8 cellular contexts compared by ENCODE assay signal in the genomic region with DNA sequence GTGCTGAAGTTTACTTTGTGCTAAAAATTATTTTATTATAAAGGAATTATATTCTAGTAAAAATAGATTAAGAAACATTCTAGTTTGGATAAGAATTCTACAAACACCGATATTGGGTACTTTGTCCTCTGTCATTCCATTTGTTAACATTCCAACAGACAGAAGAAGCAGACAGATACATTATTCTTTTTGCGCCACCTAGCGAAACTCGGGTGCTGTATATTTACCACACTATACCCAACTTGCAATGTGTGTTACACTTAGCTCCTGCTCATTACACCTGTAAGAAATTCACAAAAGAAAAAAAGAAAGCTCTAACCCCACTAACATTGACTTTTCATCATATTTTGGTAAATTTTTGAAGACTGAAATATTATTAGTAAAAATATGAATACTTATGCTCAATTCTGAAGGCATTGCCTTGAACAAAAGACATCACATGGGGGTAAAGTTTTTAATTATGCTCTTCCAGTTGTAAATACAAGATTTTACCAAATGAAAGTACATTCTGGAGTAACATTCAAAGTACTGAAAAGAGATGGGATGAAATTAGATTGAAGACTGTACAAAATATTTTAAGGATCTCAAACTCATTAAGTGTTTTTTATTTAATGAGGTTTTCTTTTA.
DNase-seq lines count a peak whose midpoint lies in the region; ATAC-seq, FAIRE-seq and TF ChIP-seq lines count a peak whose summit lies in the region.

No MANE protein-coding gene starts in this region.

- peak; percentile 72 for TF ChIP-seq CTCF in GM10248 (IDR thresholded peaks at IDR 0.05; ENCODE audit: control extremely low read depth, extremely low read depth, low read depth, missing control alignments)
- TF ChIP-seq CTCF in IMR-90 (conservative IDR thresholded peaks at IDR 0.05; ENCODE audit: low read depth, low read length): peak; percentile 78
- peak; percentile 82; the same call in 1 of the 2 replicates for TF ChIP-seq CTCF in Panc1 (IDR thresholded peaks at IDR 0.05)
- TF ChIP-seq CTCF in astrocyte (IDR thresholded peaks at IDR 0.05; ENCODE audit: insufficient read depth, low read depth, low read length): peak; percentile 82

- intact Hi-C loops in IMR-90 (cut with micrococcal nuclease) (loop anchor here (1.0 to 5.0 kb wide), 4 partner anchors 98 to 902 kb away; no protein-coding TSS in a partner anchor), Panc1 (cut with micrococcal nuclease; ENCODE audit: unreplicated experiment) (loop anchor here (5.0 to 10.0 kb wide), 2 partner anchors 100 to 337 kb away; no protein-coding TSS in a partner anchor)

- no peak for TF ChIP-seq POLR2A in IMR-90 (IDR thresholded peaks at IDR 0.05; ENCODE audit: low read depth, low read length)

- CTCF ChIA-PET in GM10248 (lab: Yijun Ruan, JAX) (interaction anchor here (0.7 to 4.3 kb wide), 35 partner anchors 9 to 830 kb away, joined by 3 to 27 read pairs (median 4); partner anchors contain the start of genes MFSD1, RSRC1 and SHOX2), IMR-90 (lab: Yijun Ruan, JAX) (interaction anchor here (0.6 to 2.0 kb wide), 19 partner anchors 15 to 829 kb away, joined by 3 to 8 read pairs (median 3); partner anchors contain the start of gene RSRC1), Panc1 (lab: Charles Lee) (interaction anchor here (0.5 to 1.3 kb wide), 5 partner anchors 9 to 828 kb away, joined by 3 to 7 read pairs (median 4); no protein-coding TSS in a partner anchor)

- H3K27ac ChIP-seq in IMR-90 (ENCODE audit: insufficient read depth, low read length) (no peak overlapping the region), Panc1 (ENCODE audit: low read length) (no peak overlapping the region), astrocyte (ENCODE audit: low read depth, low read length) (no peak overlapping the region)

- no peaks in the 10 kb centered on the region for H3K9me3 Mint-ChIP-seq in astrocyte (ENCODE audit: unreplicated experiment)

- H3K4me2 ChIP-seq in IMR-90 (ENCODE audit: low read depth, low read length) (no peak overlapping the region), astrocyte (ENCODE audit: low read length) (no peak overlapping the region)

- no peak overlapping the region for H2BK15ac ChIP-seq in IMR-90 (ENCODE audit: low read depth, low read length)

- H3K79me1 ChIP-seq in IMR-90 (ENCODE audit: low read depth in 1 of 2, low read length in 2 of 2): no peaks in the 10 kb centered on the region

- H3K9me1 ChIP-seq in IMR-90 (ENCODE audit: insufficient read depth, low read length): no peaks in the 10 kb centered on the region

- no peak overlapping the region for H3K23ac ChIP-seq in IMR-90 (ENCODE audit: low read depth, low read length)

- ATAC-seq in GM21717 (IDR thresholded peaks at IDR 0.05; ENCODE audit: unreplicated experiment) (peak; percentile 88), IMR-90 (ENCODE audit: low read depth) (peak; percentile 79), Panc1 (peak; percentile 98)

- WGBS in IMR-90 (ENCODE audit: extremely low coverage in 2 of 2, insufficient read length in 1 of 2), 2 experiments: no CpG with 5 or more reads among the region's 4 CpGs

- H3K56ac ChIP-seq in IMR-90 (ENCODE audit: extremely low read depth, insufficient read depth, low read length): no peak overlapping the region

- H3K4me1 ChIP-seq in IMR-90 (ENCODE audit: control insufficient read depth, insufficient read depth, low read length): no peaks in the 10 kb centered on the region
- H3K4me1 ChIP-seq in Panc1 (ENCODE audit: control insufficient read depth, insufficient read depth, low read length): no peaks in the 10 kb centered on the region
- no peaks in the 10 kb centered on the region for H3K4me1 ChIP-seq in astrocyte (ENCODE audit: insufficient read depth, low read length)

- H3K9me3 ChIP-seq in IMR-90 (ENCODE audit: control insufficient read depth, insufficient read depth, low read length) (no peaks in the 10 kb centered on the region), Panc1 (ENCODE audit: control insufficient read depth, insufficient read depth, low read depth, low read length) (no peaks in the 10 kb centered on the region), astrocyte (ENCODE audit: insufficient read depth, low read depth, low read length) (no peaks in the 10 kb centered on the region)

- no peak overlapping the region for H3K9ac ChIP-seq in IMR-90 (ENCODE audit: low read depth, low read length)
- no peak overlapping the region for H3K9ac ChIP-seq in astrocyte (ENCODE audit: low read length)

- H3K27ac Mint-ChIP-seq in astrocyte (ENCODE audit: unreplicated experiment): no peak overlapping the region

- POLR2A ChIA-PET in GM10248 (lab: Yijun Ruan, JAX) (no interaction called here), IMR-90 (lab: Charles Lee; ENCODE audit: unreplicated experiment) (no interaction called here), Panc1 (lab: Charles Lee) (no interaction called here)

- H4K5ac ChIP-seq in IMR-90 (ENCODE audit: low read depth, low read length): no peak overlapping the region

- no peak overlapping the region for H2BK5ac ChIP-seq in IMR-90 (ENCODE audit: low read depth, low read length, poor library complexity, severe bottlenecking)

- H4K20me1 ChIP-seq in IMR-90 (ENCODE audit: insufficient read depth, low read length): no peaks in the 10 kb centered on the region
- H4K20me1 ChIP-seq in astrocyte (ENCODE audit: insufficient read depth, low read length): no peaks in the 10 kb centered on the region

- dilution Hi-C loops in IMR-90 (cut with HindIII; ENCODE audit: low sequenced_read_pairs, unreplicated experiment): no loop called here

- H3K4me3 ChIP-seq in IMR-90 (ENCODE audit: insufficient read depth, low read depth, low read length) (no peak overlapping the region), Panc1 (ENCODE audit: low read depth in 2 of 2, low read length in 2 of 2) (no peak overlapping the region), astrocyte (ENCODE audit: insufficient read depth, low read depth, low read length) (no peak overlapping the region), skeletal muscle cell (ENCODE audit: low read depth, low read length) (no peak overlapping the region)

- H4K91ac ChIP-seq in IMR-90 (ENCODE audit: insufficient read depth, low read depth, low read length): no peak overlapping the region

- H3K4me3 Mint-ChIP-seq in astrocyte (ENCODE audit: unreplicated experiment): no peak overlapping the region

- no peaks in the 10 kb centered on the region for H3K36me3 Mint-ChIP-seq in astrocyte (ENCODE audit: low read depth, unreplicated experiment)

- peaks cover 3% of the 10 kb centered on the region for H3K4me1 Mint-ChIP-seq in astrocyte (ENCODE audit: low read depth, unreplicated experiment)

- no peak overlapping the region for H2BK20ac ChIP-seq in IMR-90 (ENCODE audit: low read depth, low read length)

- DNase-seq in GM10248 (ENCODE audit: extremely low spot score): peak; percentile 9
- DNase-seq in IMR-90: peak; percentile 60
- DNase-seq in Panc1 (ENCODE audit: low read depth, low spot score): peak; percentile 63
- DNase-seq in astrocyte (ENCODE audit: low read depth): peak; percentile 32
- peak; percentile 35 to 78 for DNase-seq in hippocampal formation (lab: John Stamatoyannopoulos, UW)
- peak; percentile 20 for DNase-seq in skeletal muscle cell (ENCODE audit: low read depth)
- DNase-seq in cortex of kidney (lab: John Stamatoyannopoulos, UW): no peak

- no TSS peak for BruUV-seq in IMR-90 (replicated peaks; lab: Mats Ljungman, UMichigan)
- no TSS peak for BruUV-seq in Panc1 (replicated peaks; lab: Mats Ljungman, UMichigan)

- in situ Hi-C loops in IMR-90 (cut with MboI; ENCODE audit: low sequenced_read_pairs): loop anchor here (10.0 kb wide), 1 partner anchor 820 kb away; no protein-coding TSS in a partner anchor
- in situ Hi-C loops in Panc1 (cut with HindIII; ENCODE audit: low pct_unique_long_range_greater_than_20kb, low sequenced_read_pairs): no loop called here

- H2AFZ ChIP-seq in IMR-90 (replicated peaks; ENCODE audit: low read length, poor library complexity) (no peak overlapping the region), astrocyte (ENCODE audit: low read depth, low read length) (no peak overlapping the region)

- H3K36me3 ChIP-seq in IMR-90 (ENCODE audit: control insufficient read depth, insufficient read depth, low read length) (no peaks in the 10 kb centered on the region), Panc1 (ENCODE audit: control insufficient read depth, insufficient read depth, low read length) (no peaks in the 10 kb centered on the region), astrocyte (ENCODE audit: insufficient read depth, low read length) (no peaks in the 10 kb centered on the region)

- H2AK5ac ChIP-seq in IMR-90 (ENCODE audit: low read depth, low read length): no peak overlapping the region

- FAIRE-seq in astrocyte (lab: Jason Lieb, UNC): peak; percentile 41

- H2AK9ac ChIP-seq in IMR-90 (replicated peaks; ENCODE audit: low read depth, low read length, poor library complexity): no peak overlapping the region

- H3K79me2 ChIP-seq in astrocyte (ENCODE audit: insufficient read depth, low read length): no peaks in the 10 kb centered on the region

- H3K27me3 ChIP-seq in IMR-90 (ENCODE audit: control insufficient read depth, insufficient read depth, low read length) (no peaks in the 10 kb centered on the region), Panc1 (ENCODE audit: control insufficient read depth, insufficient read depth, low read length) (no peaks in the 10 kb centered on the region), astrocyte (ENCODE audit: insufficient read depth, low read length) (no peaks in the 10 kb centered on the region)

- no peak overlapping the region for H2BK120ac ChIP-seq in IMR-90 (ENCODE audit: low read depth, low read length)

- TF ChIP-seq RAD21 in IMR-90 (IDR thresholded peaks at IDR 0.05; ENCODE audit: low read length): peak; percentile 74

- H3K14ac ChIP-seq in IMR-90 (replicated peaks; ENCODE audit: low read depth, low read length): no peak overlapping the region

- no peak overlapping the region for H3K4ac ChIP-seq in IMR-90 (ENCODE audit: low read depth, low read length)

- H3K27me3 Mint-ChIP-seq in astrocyte (ENCODE audit: low read depth, unreplicated experiment): no peaks in the 10 kb centered on the region

- no peak overlapping the region for H4K8ac ChIP-seq in IMR-90 (ENCODE audit: low read depth in 2 of 2, low read length in 2 of 2)

- no peak overlapping the region for H3K18ac ChIP-seq in IMR-90 (ENCODE audit: low read depth, low read length)

TF ChIP-seq in IMR-90, 13 proteins besides CTCF, POLR2A, EP300 and RAD21:
- TF ChIP-seq RCOR1 (IDR thresholded peaks at IDR 0.05; ENCODE audit: insufficient replicate concordance, low read length) (no peak), SMC3 (IDR thresholded peaks at IDR 0.05; ENCODE audit: low read depth, low read length) (peak; percentile 77), NFE2L2 (IDR thresholded peaks at IDR 0.05; ENCODE audit: low read depth, low read length) (no peak)
